ENCODE assay signal across 27 cellular contexts in genomic region chr3:171365489-171365888, GRCh38.
DNase-seq lines count a peak whose midpoint lies in the region; ATAC-seq and TF ChIP-seq lines count a peak whose summit lies in the region.
"Had no signal": no experiment of that assay in that cellular context is flagged by ENCODE, and none has a peak within 500 bp of the region (broad histone marks: within the 10 kb centered on the region; RNA-seq: fewer than 3 reads in every experiment).

No MANE protein-coding gene starts in this region.

- WGBS in SK-N-SH (ENCODE audit: low lambda C conversion rate) = 92% methylated on average over 2 of the region's 2 CpGs
- WGBS in aorta, 2 donors = 95 to 97% methylated on average over 2 of the region's 2 CpGs

- H3K4me1 ChIP-seq in SK-N-SH (ENCODE audit: control insufficient read depth in 1 of 2, insufficient read depth in 2 of 2, low read depth in 1 of 2, low read length in 1 of 2) (peaks cover 5 to 13% of the 10 kb centered on the region in 2 experiments; a peak in 3 of 4 replicates), OCI-LY7 (ENCODE audit: insufficient read depth, low read length, poor library complexity, severe bottlenecking) (no peaks in the 10 kb centered on the region), aorta (ENCODE audit: control insufficient read depth in 1 of 2, insufficient read depth in 2 of 2, low read length in 2 of 2) (no peaks in the 10 kb centered on the region), ascending aorta (no peaks in the 10 kb centered on the region)
- H3K4me1 ChIP-seq: SJSA1 had no signal

- TF ChIP-seq EP300 in SK-N-SH (IDR thresholded peaks at IDR 0.05; ENCODE audit: borderline replicate concordance in 1 of 2, low read depth in 1 of 2, low read length in 1 of 2) = no peak

- H4K20me1 ChIP-seq in SK-N-SH (ENCODE audit: insufficient read depth) (no peaks in the 10 kb centered on the region), OCI-LY7 (ENCODE audit: insufficient read depth, low read length) (no peaks in the 10 kb centered on the region)

- no peak for TF ChIP-seq CTCF in SK-N-SH (IDR thresholded peaks at IDR 0.05)
- TF ChIP-seq CTCF in nephron (IDR thresholded peaks at IDR 0.05; ENCODE audit: unreplicated experiment in 3 of 3) = no peak
- TF ChIP-seq CTCF in OCI-LY7 (conservative IDR thresholded peaks at IDR 0.05; ENCODE audit: low read length) = no peak
- TF ChIP-seq CTCF in ascending aorta (IDR thresholded peaks at IDR 0.05) = no peak

- intact Hi-C loops in OCI-LY7 (cut with micrococcal nuclease; ENCODE audit: unreplicated experiment) = no loop called here
- intact Hi-C loops in aorta (cut with DNase I) = no loop called here
- intact Hi-C loops in ascending aorta (cut with DNase I) = no loop called here

- no peaks in the 10 kb centered on the region for H3K9me2 ChIP-seq in SK-N-SH
- no peaks in the 10 kb centered on the region for H3K9me2 ChIP-seq in OCI-LY7 (ENCODE audit: insufficient read depth, low read length)

- H3K9me3 ChIP-seq in SK-N-SH (no peaks in the 10 kb centered on the region), OCI-LY7 (ENCODE audit: low read length) (no peaks in the 10 kb centered on the region), aorta (ENCODE audit: control insufficient read depth, low read length) (no peaks in the 10 kb centered on the region), ascending aorta (no peaks in the 10 kb centered on the region)
- H3K9me3 ChIP-seq: gastrocnemius medialis, SJSA1 had no signal

- peak overlapping the region; percentile 8 to 61 (median 33) for H3K27ac Mint-ChIP-seq in nephron
- H3K27ac Mint-ChIP-seq: activated CD8-positive, alpha-beta T cell treated with anti-CD3 and anti-CD28 coated beads for 36 hours; activated naive CD4-positive, alpha-beta T cell treated with anti-CD3 and anti-CD28 coated beads, Interleukin-2, amount 50 U/mL, for 24 hours; activated T-helper 2 cell treated with anti-CD3 and anti-CD28 coated beads, Interferon-gamma antibody, Interleukin-2, Interleukin-4, amounts not matched to agents 10 μg/mL and 5 μg/mL and 100 μg/mL, durations not matched to agents 14 hours and 24 hours and 36 hours; H9; immature natural killer cell; stimulated activated naive CD8-positive, alpha-beta T cell treated with anti-CD3 and anti-CD28 coated beads, Interleukin-15, amount 100 ng/mL, for 72 hours; T-helper 1 cell treated with Interleukin-12 subunit alpha and Interleukin-12 subunit beta and Interleukin-4 antibody, amounts not matched to agents 30 μg/mL and 1 μg/mL, for 36 hours had no signal

- no peak overlapping the region for H3K4me3 ChIP-seq in SK-N-SH (ENCODE audit: low read depth in 2 of 2, low read length in 1 of 2)
- H3K4me3 ChIP-seq in OCI-LY7 (ENCODE audit: low read depth, low read length, poor library complexity, severe bottlenecking) = no peak overlapping the region
- H3K4me3 ChIP-seq in aorta (ENCODE audit: low read length in 2 of 2) = no peak overlapping the region
- no peak overlapping the region for H3K4me3 ChIP-seq in ascending aorta
- H3K4me3 ChIP-seq: cardiac muscle cell, gastrocnemius medialis, SJSA1 had no signal

- H3K9me3 Mint-ChIP-seq in nephron = no peaks in the 10 kb centered on the region
- H3K9me3 Mint-ChIP-seq: activated CD8-positive, alpha-beta T cell treated with anti-CD3 and anti-CD28 coated beads for 36 hours; activated naive CD4-positive, alpha-beta T cell treated with anti-CD3 and anti-CD28 coated beads, Interleukin-2, amount 50 U/mL, for 24 hours; activated T-helper 2 cell treated with anti-CD3 and anti-CD28 coated beads, Interferon-gamma antibody, Interleukin-2, Interleukin-4, amounts not matched to agents 10 μg/mL and 5 μg/mL and 100 μg/mL, durations not matched to agents 14 hours and 24 hours and 36 hours; H9; immature natural killer cell; stimulated activated naive CD8-positive, alpha-beta T cell treated with anti-CD3 and anti-CD28 coated beads, Interleukin-15, amount 100 ng/mL, for 72 hours; T-helper 1 cell treated with Interleukin-12 subunit alpha and Interleukin-12 subunit beta and Interleukin-4 antibody, amounts not matched to agents 30 μg/mL and 1 μg/mL, for 36 hours had no signal

- BruUV-seq in OCI-LY7 (replicated peaks; lab: Mats Ljungman, UMichigan) = no TSS peak

- H3K36me3 ChIP-seq in SK-N-SH (replicated peaks in 1 of 2; ENCODE audit: control insufficient read depth in 1 of 2, insufficient read depth in 2 of 2, low read length in 1 of 2) (peaks cover 0 to 13% of the 10 kb centered on the region in 2 experiments), OCI-LY7 (ENCODE audit: insufficient read depth, low read length) (no peaks in the 10 kb centered on the region), aorta (ENCODE audit: control insufficient read depth in 1 of 2, insufficient read depth in 2 of 2, low read length in 1 of 2) (no peaks in the 10 kb centered on the region), ascending aorta (no peaks in the 10 kb centered on the region)
- H3K36me3 ChIP-seq: cardiac muscle cell, gastrocnemius medialis, SJSA1 had no signal

- H3F3A ChIP-seq in SK-N-SH (replicated peaks; ENCODE audit: insufficient read depth) = no peaks in the 10 kb centered on the region

- no peak overlapping the region for H3K27ac ChIP-seq in SK-N-SH (ENCODE audit: low read depth in 2 of 2, low read length in 1 of 2)
- H3K27ac ChIP-seq in OCI-LY7 (ENCODE audit: low read depth, low read length, poor library complexity, severe bottlenecking) = no peak overlapping the region
- H3K27ac ChIP-seq in aorta (ENCODE audit: low read depth in 1 of 2, low read length in 2 of 2) = no peak overlapping the region
- no peak overlapping the region for H3K27ac ChIP-seq in ascending aorta
- H3K27ac ChIP-seq: cardiac muscle cell, gastrocnemius medialis, SJSA1 had no signal

- H3K4me2 ChIP-seq in SK-N-SH (no peak overlapping the region), OCI-LY7 (ENCODE audit: low read length) (no peak overlapping the region)

- H3K79me2 ChIP-seq in SK-N-SH (ENCODE audit: insufficient read depth) = peaks cover 50% of the 10 kb centered on the region
- no peaks in the 10 kb centered on the region for H3K79me2 ChIP-seq in OCI-LY7 (ENCODE audit: insufficient read depth, low read depth, low read length)

- H3K4me3 Mint-ChIP-seq in nephron = no peak overlapping the region
- H3K4me3 Mint-ChIP-seq: activated CD8-positive, alpha-beta T cell treated with anti-CD3 and anti-CD28 coated beads for 36 hours; activated naive CD4-positive, alpha-beta T cell treated with anti-CD3 and anti-CD28 coated beads, Interleukin-2, amount 50 U/mL, for 24 hours; H9; immature natural killer cell; stimulated activated naive CD8-positive, alpha-beta T cell treated with anti-CD3 and anti-CD28 coated beads, Interleukin-15, amount 100 ng/mL, for 72 hours; T-helper 1 cell treated with Interleukin-12 subunit alpha and Interleukin-12 subunit beta and Interleukin-4 antibody, amounts not matched to agents 30 μg/mL and 1 μg/mL, for 36 hours had no signal

- CTCF ChIA-PET in SK-N-SH (lab: Yijun Ruan, JAX) = no interaction called here
- CTCF ChIA-PET in OCI-LY7 (lab: Charles Lee; ENCODE audit: unreplicated experiment) = no interaction called here

- peaks cover 41% of the 10 kb centered on the region for H3K4me1 Mint-ChIP-seq in nephron
- H3K4me1 Mint-ChIP-seq: H9 had no signal

- no peak for ATAC-seq in aorta (ENCODE audit: low FRiP score)
- ATAC-seq: activated CD8-positive, alpha-beta T cell treated with anti-CD3 and anti-CD28 coated beads for 36 hours; esophagus mucosa; gastrocnemius medialis; HepG2; left lobe of liver; stimulated activated naive CD8-positive, alpha-beta T cell treated with anti-CD3 and anti-CD28 coated beads, Interleukin-15, amount 100 ng/mL, for 72 hours had no signal

- H3K9ac ChIP-seq in SK-N-SH = no peak overlapping the region

- H2AFZ ChIP-seq in SK-N-SH (ENCODE audit: low read depth) = no peak overlapping the region
- H2AFZ ChIP-seq in OCI-LY7 (ENCODE audit: low read length) = no peak overlapping the region

- no peak for TF ChIP-seq RAD21 in SK-N-SH (IDR thresholded peaks at IDR 0.05; ENCODE audit: low read length)

- DNase-seq in NCI-H82 (lab: John Stamatoyannopoulos, UW) = peak; percentile 29
- DNase-seq in NCI-H82 treated with DMSO at 0.1 percent for 48 hours (lab: John Stamatoyannopoulos, UW; ENCODE audit: unreplicated experiment) = no peak
- peak; percentile 74 for DNase-seq in DMS 273 treated with DMSO at 0.1 percent for 48 hours (lab: John Stamatoyannopoulos, UW)
- DNase-seq in SK-N-SH = no peak
- DNase-seq in OCI-LY7 (ENCODE audit: low spot score) = no peak
- no peak for DNase-seq in aorta
- DNase-seq in ascending aorta (ENCODE audit: low spot score in 2 of 2) = no peak
- DNase-seq: activated CD4-positive, CD25-positive, alpha-beta regulatory T cell treated with anti-CD3 and anti-CD28 coated beads, Interleukin-2, amount 50 U/mL, for 72 hours; activated CD8-positive, alpha-beta T cell treated with anti-CD3 and anti-CD28 coated beads for 36 hours; cortex of kidney; DND-41; gastrocnemius medialis; H9; hippocampal formation; immature natural killer cell; Karpas-422; NCI-H1930; stimulated activated naive CD8-positive, alpha-beta T cell treated with anti-CD3 and anti-CD28 coated beads, Interleukin-15, amount 100 ng/mL, for 72 hours had no signal

- no peaks in the 10 kb centered on the region for H3K36me3 Mint-ChIP-seq in nephron (ENCODE audit: low read depth)

- H3K27me3 ChIP-seq in SK-N-SH (ENCODE audit: insufficient read depth) (no peaks in the 10 kb centered on the region), aorta (ENCODE audit: control insufficient read depth in 1 of 2, insufficient read depth in 2 of 2, low read length in 1 of 2) (no peaks in the 10 kb centered on the region), ascending aorta (no peaks in the 10 kb centered on the region)
- H3K27me3 ChIP-seq: cardiac muscle cell, gastrocnemius medialis, SJSA1 had no signal

- peaks cover 3% of the 10 kb centered on the region for H3K27me3 Mint-ChIP-seq in nephron (ENCODE audit: low read depth)
- H3K27me3 Mint-ChIP-seq: activated CD8-positive, alpha-beta T cell treated with anti-CD3 and anti-CD28 coated beads for 36 hours; activated naive CD4-positive, alpha-beta T cell treated with anti-CD3 and anti-CD28 coated beads, Interleukin-2, amount 50 U/mL, for 24 hours; stimulated activated naive CD8-positive, alpha-beta T cell treated with anti-CD3 and anti-CD28 coated beads, Interleukin-15, amount 100 ng/mL, for 72 hours had no signal

- POLR2A ChIA-PET in SK-N-SH (lab: Yijun Ruan, JAX) (no interaction called here), OCI-LY7 (lab: Charles Lee) (interaction anchor here (1.0 kb wide), 2 partner anchors 21 to 116 kb away, joined by 3 to 6 read pairs; no protein-coding TSS in a partner anchor)

TF ChIP-seq in SK-N-SH, 30 proteins besides CTCF, POLR2A, EP300 and RAD21 (continues in another document):
- TF ChIP-seq, protein P1, sequence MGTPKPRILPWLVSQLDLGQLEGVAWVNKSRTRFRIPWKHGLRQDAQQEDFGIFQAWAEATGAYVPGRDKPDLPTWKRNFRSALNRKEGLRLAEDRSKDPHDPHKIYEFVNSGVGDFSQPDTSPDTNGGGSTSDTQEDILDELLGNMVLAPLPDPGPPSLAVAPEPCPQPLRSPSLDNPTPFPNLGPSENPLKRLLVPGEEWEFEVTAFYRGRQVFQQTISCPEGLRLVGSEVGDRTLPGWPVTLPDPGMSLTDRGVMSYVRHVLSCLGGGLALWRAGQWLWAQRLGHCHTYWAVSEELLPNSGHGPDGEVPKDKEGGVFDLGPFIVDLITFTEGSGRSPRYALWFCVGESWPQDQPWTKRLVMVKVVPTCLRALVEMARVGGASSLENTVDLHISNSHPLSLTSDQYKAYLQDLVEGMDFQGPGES (IDR thresholded peaks at IDR 0.05; ENCODE audit: low read depth, low read length) = no peak
- no peak for TF ChIP-seq FOXM1 (IDR thresholded peaks at IDR 0.05; ENCODE audit: low read depth)

Comparison
In these comparisons a context has a peak if more than half of its experiments do, and no peak if none do; other contexts are left out.
1. DNase-seq: peak in NCI-H82 (single experiment) and DMS 273 treated with DMSO at 0.1 percent for 48 hours (single experiment); none in NCI-H82 treated with DMSO at 0.1 percent for 48 hours (single experiment), SK-N-SH (single experiment), OCI-LY7 (single experiment), aorta (0 of 2) and ascending aorta (0 of 2).